ENCODE assay signal across 8 cellular contexts in the genomic region with DNA sequence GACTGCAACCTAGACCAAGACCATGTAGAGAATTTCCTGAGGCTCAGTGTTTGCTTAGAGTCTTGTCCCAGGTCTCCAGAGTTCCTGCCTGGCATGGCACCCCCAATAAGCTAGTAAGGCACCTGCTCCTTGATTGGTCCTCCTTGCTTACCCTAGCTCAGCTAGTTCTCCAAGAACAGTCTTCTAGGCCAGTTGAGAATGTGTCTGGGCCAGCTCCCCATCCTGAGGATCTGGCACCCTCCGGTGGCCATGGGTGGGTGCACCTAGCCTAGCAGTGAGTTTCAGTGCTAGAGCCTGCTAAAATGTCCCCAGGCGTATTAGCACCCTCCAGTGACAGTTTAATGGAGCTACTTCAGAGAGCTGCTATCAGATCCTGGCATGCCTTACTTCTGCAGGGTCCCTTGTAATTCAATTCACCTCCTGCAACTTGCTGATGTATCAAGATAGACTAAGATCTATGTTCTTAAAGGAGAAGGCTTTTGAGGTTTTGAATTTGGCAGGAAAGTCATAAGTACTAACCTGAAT. TPM values are rescaled to one million over a fixed set of nuclear protein-coding genes. Genes with fewer than 3 reads are reported as not detected.
DNase-seq lines count a peak whose midpoint lies in the region; ATAC-seq, FAIRE-seq and TF ChIP-seq lines count a peak whose summit lies in the region.

No MANE protein-coding gene starts in this region.

- TF ChIP-seq EP300 in K562 (IDR thresholded peaks at IDR 0.05; ENCODE audit: low read length) = peak; percentile 28; the same call in 1 of the 2 replicates
- TF ChIP-seq EP300 in transverse colon (IDR thresholded peaks at IDR 0.05; ENCODE audit: low read depth) = no peak

- intact Hi-C loops in K562 (cut with micrococcal nuclease) (loop anchor here (1.0 to 10.0 kb wide), 5 partner anchors 42 to 692 kb away; a partner anchor contains a TSS), lower lobe of right lung (cut with DNase I) (no loop called here), transverse colon (cut with DNase I; ENCODE audit: low total_unique reads) (no loop called here)

- no peak for TF ChIP-seq POLR2A in GM12892 (IDR thresholded peaks at IDR 0.05; ENCODE audit: low read depth, low read length)
- TF ChIP-seq POLR2A in K562 (conservative IDR thresholded peaks at IDR 0.05) = no peak
- TF ChIP-seq POLR2A in transverse colon (IDR thresholded peaks at IDR 0.05) = no peak

- H3K9me3 ChIP-seq in K562 (replicated peaks; ENCODE audit: control insufficient read depth, insufficient read depth, low read depth, low read length) (no peaks in the 10 kb centered on the region), lower lobe of right lung (no peaks in the 10 kb centered on the region), transverse colon (no peaks in the 10 kb centered on the region)

- H3K4me3 ChIP-seq in K562 (no peak overlapping the region), lower lobe of right lung (no peak overlapping the region), transverse colon (no peak overlapping the region)

- H3K9ac ChIP-seq in K562 (ENCODE audit: insufficient read depth in 1 of 2, low read depth in 2 of 2, low read length in 2 of 2) = no peak overlapping the region

- BruUV-seq in K562 (replicated peaks; lab: Mats Ljungman, UMichigan) = no TSS peak

- H3K9me1 ChIP-seq in K562 (ENCODE audit: control insufficient read depth, insufficient read depth, low read length) = no peaks in the 10 kb centered on the region

- peak; percentile 87 for FAIRE-seq in GM12892 (lab: Jason Lieb, UNC)
- peak; percentile 99 for FAIRE-seq in K562 (lab: Jason Lieb, UNC)

- POLR2A ChIA-PET in T-cell (lab: Charles Lee) = interaction anchor here in 1 of 2 donors (0.6 kb wide), 1 partner anchor 286 kb away, joined by 3 read pairs; no protein-coding TSS in a partner anchor
- POLR2A ChIA-PET in K562 (lab: Yijun Ruan, JAX) = interaction anchor here (0.6 to 1.2 kb wide), 8 partner anchors 8 to 526 kb away, joined by 3 to 7 read pairs (median 3); a partner anchor contains a TSS

- in situ Hi-C loops in ACHN (cut with HindIII; ENCODE audit: low pct_ligation_motif_present, low pct_unique_long_range_greater_than_20kb, low sequenced_read_pairs) = no loop called here
- in situ Hi-C loops in K562 (cut with MboI) = loop anchor here (5.0 to 25.0 kb wide), 2 partner anchors 472 to 672 kb away; no protein-coding TSS in a partner anchor
- in situ Hi-C loops in transverse colon (cut with MboI; ENCODE audit: low pct_ligation_motif_present in 1 of 4, low pct_unique_long_range_greater_than_20kb in 1 of 4, low sequenced_read_pairs in 3 of 4) = loop anchor here in 1 of 4 donors (25.0 kb wide), 1 partner anchor 472 kb away; no protein-coding TSS in a partner anchor

- H3K4me1 ChIP-seq in K562 (replicated peaks in 1 of 2; ENCODE audit: control insufficient read depth in 2 of 2, insufficient read depth in 2 of 2, low read length in 2 of 2) (peaks cover 0 to 12% of the 10 kb centered on the region in 2 experiments; a peak in 2 of 5 replicates), lower lobe of right lung (no peaks in the 10 kb centered on the region), transverse colon (peaks cover 0 to 28% (median 13%) of the 10 kb centered on the region in 4 donors)

- TF ChIP-seq CTCF in K562 (IDR thresholded peaks at IDR 0.05 in 2 of 3, conservative IDR thresholded peaks at IDR 0.05 in 1 of 3; ENCODE audit: insufficient read depth in 2 of 3, low read depth in 1 of 3, low read length in 3 of 3) (peak; percentile 99 to 100 (median 99)), lower lobe of right lung (IDR thresholded peaks at IDR 0.05) (peak; percentile 60), transverse colon (IDR thresholded peaks at IDR 0.05) (peak; percentile 36 to 82 (median 65))

- H4K20me1 ChIP-seq in K562 (replicated peaks; ENCODE audit: control insufficient read depth, insufficient read depth, low read length) = no peaks in the 10 kb centered on the region

- ATAC-seq in HG02642 (IDR thresholded peaks at IDR 0.05; ENCODE audit: poor library complexity, unreplicated experiment) = peak; percentile 97
- ATAC-seq in T-cell (replicated peaks in 1 of 4) = peak; percentile 74 to 91 (median 79)
- ATAC-seq in K562 = peak; percentile 100
- peak; percentile 93 to 95 for ATAC-seq in lower lobe of right lung

- no peaks in the 10 kb centered on the region for H3K79me2 ChIP-seq in K562 (ENCODE audit: control insufficient read depth, insufficient read depth, low read length)

- peak overlapping the region; percentile 80 for H2AFZ ChIP-seq in K562 (ENCODE audit: low read depth, low read length)

- DNase-seq in ACHN (peak; percentile 91), GM12892 (ENCODE audit: insufficient read length) (peak; percentile 53), NAMALWA (ENCODE audit: low spot score) (peak; percentile 90), T-cell (peak; percentile 3 to 48 (median 28)), K562 (ENCODE audit: extremely low read depth in 1 of 4, low spot score in 3 of 4) (peak; percentile 86 to 93 (median 89)), lower lobe of right lung (peak; percentile 56), transverse colon (peak; percentile 78)

- no peaks in the 10 kb centered on the region for H3K4me1 Mint-ChIP-seq in T-cell

- 0% methylated on average over 2 of the region's 2 CpGs for WGBS in K562 (ENCODE audit: insufficient coverage, low coverage, missing lambda C conversion rate)
- WGBS in transverse colon (ENCODE audit: low coverage in 1 of 2), 2 donors = 10% methylated on average over 2 of the region's 2 CpGs; no CpG with 5 or more reads in 1 of the 2 donors

- H3K9me3 Mint-ChIP-seq in T-cell = peaks cover 0 to 4% (median 0%) of the 10 kb centered on the region in 3 donors

- H3K36me3 Mint-ChIP-seq in T-cell = no peaks in the 10 kb centered on the region

- no peaks in the 10 kb centered on the region for H3K27me3 ChIP-seq in K562 (ENCODE audit: control insufficient read depth in 2 of 2, insufficient read depth in 2 of 2, low read length in 2 of 2)
- H3K27me3 ChIP-seq in lower lobe of right lung (ENCODE audit: low read depth) = no peaks in the 10 kb centered on the region
- H3K27me3 ChIP-seq in transverse colon = no peaks in the 10 kb centered on the region

- no peak overlapping the region for H3K4me3 Mint-ChIP-seq in T-cell

- H3K27ac Mint-ChIP-seq in T-cell = no peak overlapping the region

- H3K27ac ChIP-seq in K562 (ENCODE audit: extremely low read depth, low read depth, low read length) (no peak overlapping the region), lower lobe of right lung (no peak overlapping the region), transverse colon (peak overlapping the region in 2 of 4 donors; percentile 72 to 79)

- H3K4me2 ChIP-seq in K562 (ENCODE audit: insufficient read depth, low read length) = no peak overlapping the region

- peaks cover 0 to 5% of the 10 kb centered on the region in 2 donors for H3K27me3 Mint-ChIP-seq in T-cell

- CTCF ChIA-PET in T-cell (lab: Charles Lee) (interaction anchor here in 1 of 2 donors (0.5 to 1.5 kb wide), 4 partner anchors 43 to 247 kb away, joined by 3 to 5 read pairs (median 4); no protein-coding TSS in a partner anchor), K562 (lab: Yijun Ruan, JAX; ENCODE audit: low intra/inter-chr PET ratio) (interaction anchor here (0.5 to 1.1 kb wide), 4 partner anchors 24 to 473 kb away, joined by 3 to 6 read pairs (median 3); no protein-coding TSS in a partner anchor)

- H3K36me3 ChIP-seq in K562 (ENCODE audit: control insufficient read depth, insufficient read depth, low read length) (no peaks in the 10 kb centered on the region), lower lobe of right lung (no peaks in the 10 kb centered on the region), transverse colon (no peaks in the 10 kb centered on the region)

- peak; percentile 98 to 100 for TF ChIP-seq RAD21 in K562 (CRISPR knock-in tag; conservative IDR thresholded peaks at IDR 0.05 in 1 of 2, IDR thresholded peaks at IDR 0.05 in 1 of 2)

TF ChIP-seq in K562, 482 proteins besides CTCF, POLR2A, EP300 and RAD21 (continues in another document):
- TF ChIP-seq, protein P1, sequence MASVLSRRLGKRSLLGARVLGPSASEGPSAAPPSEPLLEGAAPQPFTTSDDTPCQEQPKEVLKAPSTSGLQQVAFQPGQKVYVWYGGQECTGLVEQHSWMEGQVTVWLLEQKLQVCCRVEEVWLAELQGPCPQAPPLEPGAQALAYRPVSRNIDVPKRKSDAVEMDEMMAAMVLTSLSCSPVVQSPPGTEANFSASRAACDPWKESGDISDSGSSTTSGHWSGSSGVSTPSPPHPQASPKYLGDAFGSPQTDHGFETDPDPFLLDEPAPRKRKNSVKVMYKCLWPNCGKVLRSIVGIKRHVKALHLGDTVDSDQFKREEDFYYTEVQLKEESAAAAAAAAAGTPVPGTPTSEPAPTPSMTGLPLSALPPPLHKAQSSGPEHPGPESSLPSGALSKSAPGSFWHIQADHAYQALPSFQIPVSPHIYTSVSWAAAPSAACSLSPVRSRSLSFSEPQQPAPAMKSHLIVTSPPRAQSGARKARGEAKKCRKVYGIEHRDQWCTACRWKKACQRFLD (CRISPR knock-in tag; IDR thresholded peaks at IDR 0.05) = no peak
- TF ChIP-seq STAT5A (IDR thresholded peaks at IDR 0.05; ENCODE audit: borderline replicate concordance, low read length) (no peak), ZNF76 (CRISPR knock-in tag; IDR thresholded peaks at IDR 0.05; ENCODE audit: borderline replicate concordance) (no peak), ZNF24 (IDR thresholded peaks at IDR 0.05) (peak; percentile 72), ATF7 (IDR thresholded peaks at IDR 0.05) (peak; percentile 55), RFX5 (IDR thresholded peaks at IDR 0.05; ENCODE audit: low read depth, low read length) (no peak)

RNA-seq across cellular contexts. Expression of a gene that starts 44.4 kb away (rescaled TPM):
- polyA plus RNA-seq in GM12892 (2012; ENCODE audit: missing spikeins) = 20.4 TPM
- 10 to 100 TPM; 60.8 to 82.4 (median 77.6) TPM for total RNA-seq in T-cell
- total RNA-seq in K562 (2011; cell fraction: chromatin; rRNA removed; ENCODE audit: low replicate concordance) = 264 and 586 TPM in 2 replicates
- total RNA-seq in K562 (2011; cell fraction: nucleolus; rRNA removed) = 98.4 and 126 TPM in 2 replicates
- 186 and 199 TPM in 2 replicates for total RNA-seq in K562 (2011; cell fraction: nucleoplasm; rRNA removed)
- total RNA-seq in K562 (2014; rRNA removed) = 25.1 and 26.9 TPM in 2 replicates
- total RNA-seq in K562 (2014; rRNA removed; fragmentation: Illumina TruSeq; extraction: Trizol) = 48.4 and 55.0 TPM in 2 replicates
- 42.5 and 45.4 TPM in 2 replicates for total RNA-seq in K562 (2015; rRNA removed; fragmentation: Illumina TruSeq; extraction: Trizol)
- 42.6 and 46.3 TPM in 2 replicates for total RNA-seq in K562 (2021)
- polyA plus RNA-seq in K562 (2011; rRNA removed) = 36.5 and 36.7 TPM in 2 replicates
- polyA plus RNA-seq in K562 (2011; cell fraction: cytosol; rRNA removed) = 9.9 and 16.5 TPM in 2 replicates
- 45.0 and 51.7 TPM in 2 replicates for polyA plus RNA-seq in K562 (2011; cell fraction: nucleus; rRNA removed)
- polyA plus RNA-seq in K562 (2012) = 10.9 and 13.8 TPM in 2 replicates
- 26.5 and 28.2 TPM in 2 replicates for polyA plus RNA-seq in K562 (2014; fragmentation: Illumina TruSeq; extraction: Trizol)
- polyA plus RNA-seq in K562 (2014; fragmentation: Nextera tagmentation; extraction: Ambion mirVana) = 1 to 10 TPM; 5.4 to 6.1 TPM
- 11.0 and 13.5 TPM in 2 replicates for polyA plus RNA-seq in K562 (2014; rRNA removed)
- 235 and 248 TPM in 2 replicates for polyA minus RNA-seq in K562 (2011; rRNA and poly(A)+ RNA removed)
- polyA minus RNA-seq in K562 (2011; cell fraction: cytosol; rRNA and poly(A)+ RNA removed) = 64.0 and 69.1 TPM in 2 replicates
- polyA minus RNA-seq in K562 (2011; cell fraction: nucleus; rRNA and poly(A)+ RNA removed) = 46.3 and 105 TPM in 2 replicates
- total RNA-seq in lower lobe of right lung = 67.9 TPM
- 100 to 1,000 TPM in 3 of 4 donors, 10 to 100 TPM in 1; 75.0 to 131 (median 105) TPM for total RNA-seq in transverse colon

Comparison
In these comparisons a context has a peak if more than half of its experiments do, and no peak if none do; other contexts are left out.
1. DNase-seq: peak in every context shown above with its lines; median percentile 91 in ACHN; 90 in NAMALWA; 89 in K562; 78 in transverse colon; 56 in lower lobe of right lung; 53 in GM12892; 28 in T-cell.